Comparison of ENCODE assay signal across 13 cellular contexts in genomic region chr1:175877939-175878730, GRCh38.
DNase-seq lines count a peak whose midpoint lies in the region; ATAC-seq lines count a peak whose summit lies in the region.
"Had no signal": no experiment of that assay in that cellular context is flagged by ENCODE, and none has a peak within 500 bp of the region (broad histone marks: within the 10 kb centered on the region; RNA-seq: fewer than 3 reads in every experiment).

No MANE protein-coding gene starts in this region.

- H3K27ac ChIP-seq in substantia nigra (ENCODE audit: low read depth, low read length, poor library complexity, severe bottlenecking) = no peak overlapping the region

- DNase-seq in M059J (ENCODE audit: low read depth) (peak; percentile 3), astrocyte of the hippocampus (ENCODE audit: low read depth, low spot score) (peak; percentile 78), hippocampal formation (lab: John Stamatoyannopoulos, UW) (peak; percentile 51 to 70), substantia nigra (lab: John Stamatoyannopoulos, UW) (peak in 38 of 49 donors; percentile 27 to 88 (median 70))
- DNase-seq in stimulated activated CD8-positive, alpha-beta memory T cell treated with anti-CD3 and anti-CD28 coated beads, Interleukin-4, amount 100 ng/mL, for 48 hours = no peak
- DNase-seq: activated CD4-positive, alpha-beta T cell treated with anti-CD3 and anti-CD28 coated beads, Interleukin-2, amount 10 ng/mL, durations not matched to agents 7 days and 5 days; DND-41; Karpas-422; NCI-H2107; PC-3; stimulated activated CD4-positive, alpha-beta T cell treated with anti-CD3 and anti-CD28 coated beads, Interleukin-12 subunit alpha, Interleukin-12 subunit beta, amount 100 ng/mL, for 4 hours had no signal

- no peak for ATAC-seq in HG02840 (IDR thresholded peaks at IDR 0.05; ENCODE audit: low FRiP score, unreplicated experiment)
- no peak for ATAC-seq in HG02870 (IDR thresholded peaks at IDR 0.05; ENCODE audit: unreplicated experiment)
- ATAC-seq: PC-3 had no signal
